Comparison of ENCODE assay signal across 8 cellular contexts in the genomic region with DNA sequence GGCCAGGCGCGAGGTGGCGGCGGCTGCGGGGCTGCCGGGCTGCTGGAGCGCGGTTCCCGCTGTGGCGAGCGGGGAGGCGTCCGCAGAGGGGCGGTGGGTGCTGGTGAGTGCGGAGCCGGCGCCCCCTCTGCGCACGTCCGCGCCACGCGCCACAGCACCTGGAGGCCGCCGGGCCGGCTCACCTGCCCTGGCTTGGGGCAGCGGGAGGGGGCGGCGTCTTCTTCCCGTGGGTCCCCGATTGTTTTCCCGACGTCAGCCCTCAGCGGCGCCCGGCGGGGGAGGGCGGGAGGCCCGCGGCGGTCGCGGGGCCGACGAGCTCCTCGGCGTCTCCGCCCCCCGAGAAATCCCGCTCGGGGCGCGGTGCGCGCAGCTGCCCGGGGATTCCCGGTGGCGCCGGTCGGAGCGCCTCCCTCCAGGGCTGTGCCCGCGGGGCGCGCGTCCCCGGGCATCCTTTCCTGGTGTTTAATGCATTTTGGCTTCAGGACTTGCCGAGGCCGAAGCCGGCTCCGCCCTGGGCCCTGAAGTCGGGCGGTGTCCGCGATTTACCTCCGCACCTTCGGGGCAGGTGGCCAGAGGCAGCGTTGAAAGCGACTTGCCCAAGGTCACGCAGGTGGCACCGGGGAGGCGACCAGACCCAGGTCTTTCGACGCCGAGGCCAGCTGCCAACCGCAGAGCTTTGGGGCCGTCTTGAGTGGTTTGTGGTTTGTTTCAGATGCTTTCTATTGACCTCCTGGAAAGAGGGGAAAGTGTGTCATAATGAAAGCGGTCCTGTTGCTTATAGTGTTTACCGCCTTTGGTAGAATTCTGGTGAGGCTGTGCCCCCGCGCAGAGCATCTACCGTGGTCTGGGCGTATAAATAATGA. TPM values are rescaled to one million over a fixed set of nuclear protein-coding genes. Genes with fewer than 3 reads are reported as not detected.
DNase-seq lines count a peak whose midpoint lies in the region; ATAC-seq, FAIRE-seq and TF ChIP-seq lines count a peak whose summit lies in the region.

No MANE protein-coding gene starts in this region.

- H4K20me1 ChIP-seq in astrocyte (ENCODE audit: insufficient read depth, low read length) (peaks cover 29% of the 10 kb centered on the region), hepatocyte (ENCODE audit: insufficient read depth, poor library complexity, severe bottlenecking) (peaks cover 3% of the 10 kb centered on the region)

- H3K9me3 Mint-ChIP-seq in T-helper 2 cell treated with Interferon-gamma antibody and Interleukin-4, amounts not matched to agents 5 μg/mL and 100 μg/mL, for 36 hours = no peaks in the 10 kb centered on the region
- H3K9me3 Mint-ChIP-seq in astrocyte (ENCODE audit: unreplicated experiment) = no peaks in the 10 kb centered on the region

- TF ChIP-seq CTCF in astrocyte (IDR thresholded peaks at IDR 0.05; ENCODE audit: insufficient read depth, low read depth, low read length) (no peak), hepatocyte (IDR thresholded peaks at IDR 0.05; ENCODE audit: poor library complexity) (no peak), retinal pigment epithelial cell (conservative IDR thresholded peaks at IDR 0.05; ENCODE audit: low read depth, low read length) (no peak)

- H3K27me3 ChIP-seq in astrocyte (ENCODE audit: insufficient read depth, low read length) (no peaks in the 10 kb centered on the region), hepatocyte (no peaks in the 10 kb centered on the region)

- peak; percentile 43 for ATAC-seq in GM21423 (IDR thresholded peaks at IDR 0.05; ENCODE audit: unreplicated experiment)

- peak overlapping the region; percentile 87 for H3K4me3 Mint-ChIP-seq in T-helper 2 cell treated with Interferon-gamma antibody and Interleukin-4, amounts not matched to agents 5 μg/mL and 100 μg/mL, for 36 hours
- H3K4me3 Mint-ChIP-seq in astrocyte (ENCODE audit: unreplicated experiment) = peak overlapping the region; percentile 94

- H3K4me1 ChIP-seq in astrocyte (ENCODE audit: insufficient read depth, low read length) (peaks cover 19% of the 10 kb centered on the region), hepatocyte (ENCODE audit: insufficient read depth) (peaks cover 15% of the 10 kb centered on the region)

- H3K4me3 ChIP-seq in astrocyte (ENCODE audit: insufficient read depth, low read depth, low read length) (peak overlapping the region; percentile 87), hepatocyte (peak overlapping the region; percentile 76), retinal pigment epithelial cell (ENCODE audit: low read length) (peak overlapping the region; percentile 66)

- FAIRE-seq in HTR-8/SVneo (lab: Jason Lieb, UNC) (no peak), astrocyte (lab: Jason Lieb, UNC) (no peak)

- H3K9ac ChIP-seq in astrocyte (ENCODE audit: low read length) = peak overlapping the region; percentile 85

- under 1% methylated on average over 37 of the region's 93 CpGs for WGBS in hepatocyte (ENCODE audit: low lambda C conversion rate, missing lambda C conversion rate)

- peaks cover 28% of the 10 kb centered on the region for H3K4me1 Mint-ChIP-seq in T-helper 2 cell treated with Interferon-gamma antibody and Interleukin-4, amounts not matched to agents 5 μg/mL and 100 μg/mL, for 36 hours (ENCODE audit: low read depth)
- H3K4me1 Mint-ChIP-seq in astrocyte (ENCODE audit: low read depth, unreplicated experiment) = peaks cover 18% of the 10 kb centered on the region

- peaks cover under 1% of the 10 kb centered on the region for H3K36me3 Mint-ChIP-seq in T-helper 2 cell treated with Interferon-gamma antibody and Interleukin-4, amounts not matched to agents 5 μg/mL and 100 μg/mL, for 36 hours (ENCODE audit: low read depth)
- H3K36me3 Mint-ChIP-seq in astrocyte (ENCODE audit: low read depth, unreplicated experiment) = peaks cover 7% of the 10 kb centered on the region

- H3K36me3 ChIP-seq in astrocyte (ENCODE audit: insufficient read depth, low read length) (no peaks in the 10 kb centered on the region), hepatocyte (replicated peaks; ENCODE audit: insufficient read depth, low read depth) (no peaks in the 10 kb centered on the region)

- H3K27me3 Mint-ChIP-seq in T-helper 2 cell treated with Interferon-gamma antibody and Interleukin-4, amounts not matched to agents 5 μg/mL and 100 μg/mL, for 36 hours (ENCODE audit: low read depth) = peaks cover 68% of the 10 kb centered on the region
- H3K27me3 Mint-ChIP-seq in astrocyte (ENCODE audit: low read depth, unreplicated experiment) = no peaks in the 10 kb centered on the region

- no peaks in the 10 kb centered on the region for H3K9me2 ChIP-seq in hepatocyte (replicated peaks; ENCODE audit: insufficient read depth)

- DNase-seq in DMS53 treated with DMSO at 0.1 percent for 48 hours (lab: John Stamatoyannopoulos, UW; ENCODE audit: unreplicated experiment) (peak; percentile 22), HTR-8/SVneo (ENCODE audit: insufficient read length, low spot score) (peak; percentile 10), astrocyte (ENCODE audit: low read depth) (peak; percentile 64), hepatocyte (ENCODE audit: low spot score) (peak; percentile 85), retinal pigment epithelial cell (ENCODE audit: low read depth) (no peak), NCI-H1694 treated with DMSO at 0.1 percent for 48 hours (lab: John Stamatoyannopoulos, UW) (no peak)
- DNase-seq in T-helper 2 cell treated with Interferon-gamma antibody and Interleukin-4, amounts not matched to agents 5 μg/mL and 100 μg/mL, for 36 hours (ENCODE audit: low spot score) = peak; percentile 75

- H2AFZ ChIP-seq in astrocyte (ENCODE audit: low read depth, low read length) (peak overlapping the region; percentile 76), hepatocyte (peak overlapping the region; percentile 90)

- H3K9me3 ChIP-seq in astrocyte (ENCODE audit: insufficient read depth, low read depth, low read length) = no peaks in the 10 kb centered on the region
- no peaks in the 10 kb centered on the region for H3K9me3 ChIP-seq in hepatocyte (ENCODE audit: low read depth)

- H3K79me2 ChIP-seq in astrocyte (ENCODE audit: insufficient read depth, low read length) = peaks cover 37% of the 10 kb centered on the region
- H3K79me2 ChIP-seq in hepatocyte = peaks cover 48% of the 10 kb centered on the region

- H3K27ac ChIP-seq in astrocyte (ENCODE audit: low read depth, low read length) = peak overlapping the region; percentile 72
- H3K27ac ChIP-seq in hepatocyte = peak overlapping the region; percentile 97

- peak overlapping the region; percentile 86 for H3K27ac Mint-ChIP-seq in T-helper 2 cell treated with Interferon-gamma antibody and Interleukin-4, amounts not matched to agents 5 μg/mL and 100 μg/mL, for 36 hours
- H3K27ac Mint-ChIP-seq in astrocyte (ENCODE audit: unreplicated experiment) = peak overlapping the region; percentile 89

- peak overlapping the region; percentile 97 for H3K4me2 ChIP-seq in astrocyte (ENCODE audit: low read length)
- H3K4me2 ChIP-seq in hepatocyte = peak overlapping the region; percentile 87

RNA-seq across cellular contexts. Expression of gene PLEKHA1, which starts 0.6 kb away (rescaled TPM):
- total RNA-seq in astrocyte (30.9 and 31.7 TPM in 2 replicates), hepatocyte (60.9 and 62.6 TPM in 2 replicates)
- 54.0 and 60.2 TPM in 2 replicates for polyA plus RNA-seq in hepatocyte

Comparison
In these comparisons a context has a peak if more than half of its experiments do, and no peak if none do; other contexts are left out.
1. DNase-seq: peak in DMS53 treated with DMSO at 0.1 percent for 48 hours (single experiment), HTR-8/SVneo (single experiment), T-helper 2 cell treated with Interferon-gamma antibody and Interleukin-4, amounts not matched to agents 5 μg/mL and 100 μg/mL, for 36 hours (single experiment), astrocyte (single experiment) and hepatocyte (single experiment); none in retinal pigment epithelial cell (single experiment) and NCI-H1694 treated with DMSO at 0.1 percent for 48 hours (single experiment).
2. Peak in every context shown above with its lines, with median percentiles within 50 percentile points of each other: H3K4me3 ChIP-seq.